ENCODE assay signal across 1 cellular context in the genomic region with DNA sequence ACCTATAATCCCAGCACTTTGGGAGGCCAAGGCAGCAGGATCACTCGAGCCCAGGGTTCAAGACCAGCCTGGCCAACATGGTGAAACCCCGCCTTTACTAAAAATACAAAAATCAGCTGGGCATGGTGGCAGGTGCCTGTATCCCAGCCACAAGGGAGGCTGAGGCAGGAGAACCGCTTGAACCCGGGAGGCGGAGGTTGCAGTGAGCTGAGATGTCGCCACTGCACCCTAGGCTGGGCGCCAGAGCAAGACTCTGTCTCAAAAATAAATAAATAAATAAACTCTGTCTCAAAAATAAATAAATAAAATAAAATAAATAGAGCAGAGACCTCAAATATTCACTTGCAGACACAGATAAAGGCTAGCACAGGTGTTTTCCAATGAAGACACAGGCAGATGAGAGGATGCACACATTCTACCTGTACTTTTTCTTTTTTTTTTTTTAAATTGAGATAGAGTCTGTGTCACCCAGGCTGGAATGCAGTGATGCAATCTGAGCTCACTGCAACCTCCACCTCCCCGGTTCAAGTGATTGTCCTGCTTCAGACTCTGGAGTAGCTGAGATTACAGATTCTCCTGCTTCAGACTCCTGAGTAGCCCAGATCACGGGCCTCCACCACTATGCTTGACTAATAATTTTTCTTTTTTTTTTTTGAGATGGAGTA.
TF ChIP-seq lines count a peak whose summit lies in the region.

No MANE protein-coding gene starts in this region.

TF ChIP-seq in HCT116, 20 proteins besides CTCF, POLR2A, EP300 and RAD21 (continued from another document):
- TF ChIP-seq, protein P1, sequence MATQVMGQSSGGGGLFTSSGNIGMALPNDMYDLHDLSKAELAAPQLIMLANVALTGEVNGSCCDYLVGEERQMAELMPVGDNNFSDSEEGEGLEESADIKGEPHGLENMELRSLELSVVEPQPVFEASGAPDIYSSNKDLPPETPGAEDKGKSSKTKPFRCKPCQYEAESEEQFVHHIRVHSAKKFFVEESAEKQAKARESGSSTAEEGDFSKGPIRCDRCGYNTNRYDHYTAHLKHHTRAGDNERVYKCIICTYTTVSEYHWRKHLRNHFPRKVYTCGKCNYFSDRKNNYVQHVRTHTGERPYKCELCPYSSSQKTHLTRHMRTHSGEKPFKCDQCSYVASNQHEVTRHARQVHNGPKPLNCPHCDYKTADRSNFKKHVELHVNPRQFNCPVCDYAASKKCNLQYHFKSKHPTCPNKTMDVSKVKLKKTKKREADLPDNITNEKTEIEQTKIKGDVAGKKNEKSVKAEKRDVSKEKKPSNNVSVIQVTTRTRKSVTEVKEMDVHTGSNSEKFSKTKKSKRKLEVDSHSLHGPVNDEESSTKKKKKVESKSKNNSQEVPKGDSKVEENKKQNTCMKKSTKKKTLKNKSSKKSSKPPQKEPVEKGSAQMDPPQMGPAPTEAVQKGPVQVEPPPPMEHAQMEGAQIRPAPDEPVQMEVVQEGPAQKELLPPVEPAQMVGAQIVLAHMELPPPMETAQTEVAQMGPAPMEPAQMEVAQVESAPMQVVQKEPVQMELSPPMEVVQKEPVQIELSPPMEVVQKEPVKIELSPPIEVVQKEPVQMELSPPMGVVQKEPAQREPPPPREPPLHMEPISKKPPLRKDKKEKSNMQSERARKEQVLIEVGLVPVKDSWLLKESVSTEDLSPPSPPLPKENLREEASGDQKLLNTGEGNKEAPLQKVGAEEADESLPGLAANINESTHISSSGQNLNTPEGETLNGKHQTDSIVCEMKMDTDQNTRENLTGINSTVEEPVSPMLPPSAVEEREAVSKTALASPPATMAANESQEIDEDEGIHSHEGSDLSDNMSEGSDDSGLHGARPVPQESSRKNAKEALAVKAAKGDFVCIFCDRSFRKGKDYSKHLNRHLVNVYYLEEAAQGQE (IDR thresholded peaks at IDR 0.05; ENCODE audit: low read depth): no peak
- peak; percentile 58 for TF ChIP-seq CEBPB (IDR thresholded peaks at IDR 0.05; ENCODE audit: low read depth)
